ENCODE assay signal across 1 cellular context in genomic region chr15:75920079-75920478, GRCh38.
TF ChIP-seq lines count a peak whose summit lies in the region.

No MANE protein-coding gene starts in this region.

TF ChIP-seq in IMR-90, 13 proteins besides CTCF, POLR2A, EP300 and RAD21 (continued from another document):
- TF ChIP-seq, protein P1, sequence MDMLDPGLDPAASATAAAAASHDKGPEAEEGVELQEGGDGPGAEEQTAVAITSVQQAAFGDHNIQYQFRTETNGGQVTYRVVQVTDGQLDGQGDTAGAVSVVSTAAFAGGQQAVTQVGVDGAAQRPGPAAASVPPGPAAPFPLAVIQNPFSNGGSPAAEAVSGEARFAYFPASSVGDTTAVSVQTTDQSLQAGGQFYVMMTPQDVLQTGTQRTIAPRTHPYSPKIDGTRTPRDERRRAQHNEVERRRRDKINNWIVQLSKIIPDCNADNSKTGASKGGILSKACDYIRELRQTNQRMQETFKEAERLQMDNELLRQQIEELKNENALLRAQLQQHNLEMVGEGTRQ (IDR thresholded peaks at IDR 0.05; ENCODE audit: low read depth, low read length): no peak
- TF ChIP-seq MAZ (IDR thresholded peaks at IDR 0.05; ENCODE audit: borderline replicate concordance, low read depth, low read length) (no peak), RFX5 (IDR thresholded peaks at IDR 0.05; ENCODE audit: low read depth, low read length) (no peak), RCOR1 (IDR thresholded peaks at IDR 0.05; ENCODE audit: insufficient replicate concordance, low read length) (no peak), ELK1 (IDR thresholded peaks at IDR 0.05; ENCODE audit: borderline replicate concordance, low read depth, low read length) (no peak), CHD1 (IDR thresholded peaks at IDR 0.05; ENCODE audit: low read depth, low read length) (no peak), CEBPB (IDR thresholded peaks at IDR 0.05; ENCODE audit: low read depth, low read length) (no peak)
